ENCODE assay signal across 1 cellular context in the genomic region with DNA sequence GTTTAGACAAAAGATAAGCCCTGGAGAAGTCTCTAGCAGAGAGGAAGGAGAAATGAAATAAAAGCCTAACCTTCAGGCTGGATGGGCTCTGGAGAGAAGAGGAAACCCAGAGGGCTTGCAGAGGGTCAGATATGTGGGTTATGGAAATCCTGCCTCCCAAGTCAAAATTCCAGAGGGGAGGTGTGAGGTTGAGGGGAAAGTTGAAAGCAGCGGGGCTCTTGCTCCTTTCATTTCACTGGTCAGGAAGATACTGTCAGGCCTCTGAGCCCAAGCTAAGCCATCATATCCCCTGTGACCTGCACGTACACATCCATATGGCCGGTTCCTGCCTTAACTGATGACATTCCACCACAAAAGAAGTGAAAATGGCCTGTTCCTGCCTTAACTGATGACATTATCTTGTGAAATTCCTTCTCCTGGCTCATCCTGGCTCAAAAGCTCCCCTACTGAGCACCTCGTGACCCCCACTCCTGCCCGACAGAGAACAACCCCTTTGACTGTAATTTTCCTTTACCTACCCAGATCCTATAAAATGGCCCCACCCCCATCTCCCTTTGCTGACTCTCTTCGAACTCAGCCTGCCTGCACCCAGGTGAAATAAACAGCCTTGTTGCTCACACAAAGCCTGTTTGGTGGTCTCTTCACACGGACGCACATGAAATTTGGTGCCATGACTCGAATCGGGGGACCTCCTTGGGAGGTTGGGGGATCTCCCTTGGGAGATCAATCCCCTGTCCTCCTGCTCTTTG.
TF ChIP-seq lines count a peak whose summit lies in the region.

No MANE protein-coding gene starts in this region.

TF ChIP-seq in K562, 482 proteins besides CTCF, POLR2A, EP300 and RAD21 (continued from another document):
- TF ChIP-seq, protein P1, sequence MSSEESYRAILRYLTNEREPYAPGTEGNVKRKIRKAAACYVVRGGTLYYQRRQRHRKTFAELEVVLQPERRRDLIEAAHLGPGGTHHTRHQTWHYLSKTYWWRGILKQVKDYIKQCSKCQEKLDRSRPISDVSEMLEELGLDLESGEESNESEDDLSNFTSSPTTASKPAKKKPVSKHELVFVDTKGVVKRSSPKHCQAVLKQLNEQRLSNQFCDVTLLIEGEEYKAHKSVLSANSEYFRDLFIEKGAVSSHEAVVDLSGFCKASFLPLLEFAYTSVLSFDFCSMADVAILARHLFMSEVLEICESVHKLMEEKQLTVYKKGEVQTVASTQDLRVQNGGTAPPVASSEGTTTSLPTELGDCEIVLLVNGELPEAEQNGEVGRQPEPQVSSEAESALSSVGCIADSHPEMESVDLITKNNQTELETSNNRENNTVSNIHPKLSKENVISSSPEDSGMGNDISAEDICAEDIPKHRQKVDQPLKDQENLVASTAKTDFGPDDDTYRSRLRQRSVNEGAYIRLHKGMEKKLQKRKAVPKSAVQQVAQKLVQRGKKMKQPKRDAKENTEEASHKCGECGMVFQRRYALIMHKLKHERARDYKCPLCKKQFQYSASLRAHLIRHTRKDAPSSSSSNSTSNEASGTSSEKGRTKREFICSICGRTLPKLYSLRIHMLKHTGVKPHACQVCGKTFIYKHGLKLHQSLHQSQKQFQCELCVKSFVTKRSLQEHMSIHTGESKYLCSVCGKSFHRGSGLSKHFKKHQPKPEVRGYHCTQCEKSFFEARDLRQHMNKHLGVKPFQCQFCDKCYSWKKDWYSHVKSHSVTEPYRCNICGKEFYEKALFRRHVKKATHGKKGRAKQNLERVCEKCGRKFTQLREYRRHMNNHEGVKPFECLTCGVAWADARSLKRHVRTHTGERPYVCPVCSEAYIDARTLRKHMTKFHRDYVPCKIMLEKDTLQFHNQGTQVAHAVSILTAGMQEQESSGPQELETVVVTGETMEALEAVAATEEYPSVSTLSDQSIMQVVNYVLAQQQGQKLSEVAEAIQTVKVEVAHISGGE (CRISPR knock-in tag; IDR thresholded peaks at IDR 0.05) = peak in 1 of 3 experiments; percentile 41; a peak in 2 of 6 replicates
- peak; percentile 79 for TF ChIP-seq SMAD4 (CRISPR knock-in tag; conservative IDR thresholded peaks at IDR 0.05)
- 0 out of 2 replicates have a peak, but pooled peaks have one; percentile 18 for TF ChIP-seq ZNF134 (CRISPR knock-in tag; conservative IDR thresholded peaks at IDR 0.05)
- TF ChIP-seq, protein P2, sequence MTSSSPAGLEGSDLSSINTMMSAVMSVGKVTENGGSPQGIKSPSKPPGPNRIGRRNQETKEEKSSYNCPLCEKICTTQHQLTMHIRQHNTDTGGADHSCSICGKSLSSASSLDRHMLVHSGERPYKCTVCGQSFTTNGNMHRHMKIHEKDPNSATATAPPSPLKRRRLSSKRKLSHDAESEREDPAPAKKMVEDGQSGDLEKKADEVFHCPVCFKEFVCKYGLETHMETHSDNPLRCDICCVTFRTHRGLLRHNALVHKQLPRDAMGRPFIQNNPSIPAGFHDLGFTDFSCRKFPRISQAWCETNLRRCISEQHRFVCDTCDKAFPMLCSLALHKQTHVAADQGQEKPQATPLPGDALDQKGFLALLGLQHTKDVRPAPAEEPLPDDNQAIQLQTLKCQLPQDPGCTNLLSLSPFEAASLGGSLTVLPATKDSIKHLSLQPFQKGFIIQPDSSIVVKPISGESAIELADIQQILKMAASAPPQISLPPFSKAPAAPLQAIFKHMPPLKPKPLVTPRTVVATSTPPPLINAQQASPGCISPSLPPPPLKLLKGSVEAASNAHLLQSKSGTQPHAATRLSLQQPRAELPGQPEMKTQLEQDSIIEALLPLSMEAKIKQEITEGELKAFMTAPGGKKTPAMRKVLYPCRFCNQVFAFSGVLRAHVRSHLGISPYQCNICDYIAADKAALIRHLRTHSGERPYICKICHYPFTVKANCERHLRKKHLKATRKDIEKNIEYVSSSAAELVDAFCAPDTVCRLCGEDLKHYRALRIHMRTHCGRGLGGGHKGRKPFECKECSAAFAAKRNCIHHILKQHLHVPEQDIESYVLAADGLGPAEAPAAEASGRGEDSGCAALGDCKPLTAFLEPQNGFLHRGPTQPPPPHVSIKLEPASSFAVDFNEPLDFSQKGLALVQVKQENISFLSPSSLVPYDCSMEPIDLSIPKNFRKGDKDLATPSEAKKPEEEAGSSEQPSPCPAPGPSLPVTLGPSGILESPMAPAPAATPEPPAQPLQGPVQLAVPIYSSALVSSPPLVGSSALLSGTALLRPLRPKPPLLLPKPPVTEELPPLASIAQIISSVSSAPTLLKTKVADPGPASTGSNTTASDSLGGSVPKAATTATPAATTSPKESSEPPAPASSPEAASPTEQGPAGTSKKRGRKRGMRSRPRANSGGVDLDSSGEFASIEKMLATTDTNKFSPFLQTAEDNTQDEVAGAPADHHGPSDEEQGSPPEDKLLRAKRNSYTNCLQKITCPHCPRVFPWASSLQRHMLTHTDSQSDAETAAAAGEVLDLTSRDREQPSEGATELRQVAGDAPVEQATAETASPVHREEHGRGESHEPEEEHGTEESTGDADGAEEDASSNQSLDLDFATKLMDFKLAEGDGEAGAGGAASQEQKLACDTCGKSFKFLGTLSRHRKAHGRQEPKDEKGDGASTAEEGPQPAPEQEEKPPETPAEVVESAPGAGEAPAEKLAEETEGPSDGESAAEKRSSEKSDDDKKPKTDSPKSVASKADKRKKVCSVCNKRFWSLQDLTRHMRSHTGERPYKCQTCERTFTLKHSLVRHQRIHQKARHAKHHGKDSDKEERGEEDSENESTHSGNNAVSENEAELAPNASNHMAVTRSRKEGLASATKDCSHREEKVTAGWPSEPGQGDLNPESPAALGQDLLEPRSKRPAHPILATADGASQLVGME (CRISPR knock-in tag; IDR thresholded peaks at IDR 0.05) = peak; percentile 94; the same call in 1 of the 2 replicates
- TF ChIP-seq HIVEP1 (CRISPR knock-in tag; IDR thresholded peaks at IDR 0.05) = peak; percentile 76
- TF ChIP-seq, protein P3, sequence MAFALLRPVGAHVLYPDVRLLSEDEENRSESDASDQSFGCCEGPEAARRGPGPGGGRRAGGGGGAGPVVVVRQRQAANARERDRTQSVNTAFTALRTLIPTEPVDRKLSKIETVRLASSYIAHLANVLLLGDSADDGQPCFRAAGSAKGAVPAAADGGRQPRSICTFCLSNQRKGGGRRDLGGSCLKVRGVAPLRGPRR (CRISPR knock-in tag; IDR thresholded peaks at IDR 0.05) = peak; percentile 59; the same call in 1 of the 2 replicates
- TF ChIP-seq ILK (tag; IDR thresholded peaks at IDR 0.05; ENCODE audit: borderline replicate concordance, low read depth) = peak; percentile 19; the same call in 1 of the 2 replicates
- peak; percentile 72; the same call in 1 of the 2 replicates for TF ChIP-seq KLF6 (CRISPR knock-in tag; IDR thresholded peaks at IDR 0.05; ENCODE audit: borderline replicate concordance)
- TF ChIP-seq, protein P4, sequence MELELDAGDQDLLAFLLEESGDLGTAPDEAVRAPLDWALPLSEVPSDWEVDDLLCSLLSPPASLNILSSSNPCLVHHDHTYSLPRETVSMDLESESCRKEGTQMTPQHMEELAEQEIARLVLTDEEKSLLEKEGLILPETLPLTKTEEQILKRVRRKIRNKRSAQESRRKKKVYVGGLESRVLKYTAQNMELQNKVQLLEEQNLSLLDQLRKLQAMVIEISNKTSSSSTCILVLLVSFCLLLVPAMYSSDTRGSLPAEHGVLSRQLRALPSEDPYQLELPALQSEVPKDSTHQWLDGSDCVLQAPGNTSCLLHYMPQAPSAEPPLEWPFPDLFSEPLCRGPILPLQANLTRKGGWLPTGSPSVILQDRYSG (tag; conservative IDR thresholded peaks at IDR 0.05; ENCODE audit: low read depth) = peak; percentile 32; the same call in 1 of the 2 replicates
- peak; percentile 17; the same call in 1 of the 2 replicates for TF ChIP-seq FOSL1 (tag; conservative IDR thresholded peaks at IDR 0.05)
- peak; percentile 86 for TF ChIP-seq POLR2H (tag; IDR thresholded peaks at IDR 0.05; ENCODE audit: low read depth)
- TF ChIP-seq HSF4 (CRISPR knock-in tag; IDR thresholded peaks at IDR 0.05; ENCODE audit: borderline replicate concordance) = 0 out of 2 replicates have a peak, but pooled peaks have one; percentile 58
- TF ChIP-seq MECOM (CRISPR knock-in tag; IDR thresholded peaks at IDR 0.05) = peak; percentile 69; the same call in 1 of the 2 replicates
- TF ChIP-seq SMAD3 (CRISPR knock-in tag; conservative IDR thresholded peaks at IDR 0.05) = 0 out of 2 replicates have a peak, but pooled peaks have one; percentile 43
